Comparison of ENCODE assay signal across 2 cellular contexts in genomic region chr11:62710001-62710345, GRCh38.
TF ChIP-seq lines count a peak whose summit lies in the region.

No MANE protein-coding gene starts in this region.

TF ChIP-seq in liver, 16 proteins besides CTCF, POLR2A, EP300 and RAD21:
- no peak for TF ChIP-seq HNF4G (IDR thresholded peaks at IDR 0.05)
- TF ChIP-seq NR2F2 (IDR thresholded peaks at IDR 0.05): no peak
- TF ChIP-seq EGR1 (IDR thresholded peaks at IDR 0.05; ENCODE audit: low read depth in 2 of 2): no peak
- TF ChIP-seq FOXA1 (IDR thresholded peaks at IDR 0.05): no peak
- no peak for TF ChIP-seq GABPA (IDR thresholded peaks at IDR 0.05 in 1 of 2, conservative IDR thresholded peaks at IDR 0.05 in 1 of 2)
- TF ChIP-seq, protein P1, sequence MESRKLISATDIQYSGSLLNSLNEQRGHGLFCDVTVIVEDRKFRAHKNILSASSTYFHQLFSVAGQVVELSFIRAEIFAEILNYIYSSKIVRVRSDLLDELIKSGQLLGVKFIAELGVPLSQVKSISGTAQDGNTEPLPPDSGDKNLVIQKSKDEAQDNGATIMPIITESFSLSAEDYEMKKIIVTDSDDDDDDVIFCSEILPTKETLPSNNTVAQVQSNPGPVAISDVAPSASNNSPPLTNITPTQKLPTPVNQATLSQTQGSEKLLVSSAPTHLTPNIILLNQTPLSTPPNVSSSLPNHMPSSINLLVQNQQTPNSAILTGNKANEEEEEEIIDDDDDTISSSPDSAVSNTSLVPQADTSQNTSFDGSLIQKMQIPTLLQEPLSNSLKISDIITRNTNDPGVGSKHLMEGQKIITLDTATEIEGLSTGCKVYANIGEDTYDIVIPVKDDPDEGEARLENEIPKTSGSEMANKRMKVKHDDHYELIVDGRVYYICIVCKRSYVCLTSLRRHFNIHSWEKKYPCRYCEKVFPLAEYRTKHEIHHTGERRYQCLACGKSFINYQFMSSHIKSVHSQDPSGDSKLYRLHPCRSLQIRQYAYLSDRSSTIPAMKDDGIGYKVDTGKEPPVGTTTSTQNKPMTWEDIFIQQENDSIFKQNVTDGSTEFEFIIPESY (IDR thresholded peaks at IDR 0.05): no peak
- TF ChIP-seq TAF1 (conservative IDR thresholded peaks at IDR 0.05): no peak
- no peak for TF ChIP-seq YY1 (IDR thresholded peaks at IDR 0.05)
- TF ChIP-seq SP1 (IDR thresholded peaks at IDR 0.05): no peak
- TF ChIP-seq REST (IDR thresholded peaks at IDR 0.05): no peak
- no peak for TF ChIP-seq HNF4A (conservative IDR thresholded peaks at IDR 0.05)
- TF ChIP-seq FOXA2 (IDR thresholded peaks at IDR 0.05): no peak
- no peak for TF ChIP-seq RXRA (IDR thresholded peaks at IDR 0.05)

TF ChIP-seq in HepG2, 621 proteins besides CTCF, POLR2A, EP300 and RAD21:
- TF ChIP-seq, protein P2, sequence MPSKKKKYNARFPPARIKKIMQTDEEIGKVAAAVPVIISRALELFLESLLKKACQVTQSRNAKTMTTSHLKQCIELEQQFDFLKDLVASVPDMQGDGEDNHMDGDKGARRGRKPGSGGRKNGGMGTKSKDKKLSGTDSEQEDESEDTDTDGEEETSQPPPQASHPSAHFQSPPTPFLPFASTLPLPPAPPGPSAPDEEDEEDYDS (CRISPR knock-in tag; IDR thresholded peaks at IDR 0.05): no peak
- no peak for TF ChIP-seq FOXK1 (CRISPR knock-in tag; IDR thresholded peaks at IDR 0.05; ENCODE audit: borderline replicate concordance, low read depth)
- TF ChIP-seq ZNF44 (CRISPR knock-in tag; IDR thresholded peaks at IDR 0.05): no peak
- no peak for TF ChIP-seq IKZF1 (IDR thresholded peaks at IDR 0.05)
- no peak for TF ChIP-seq POLR2AphosphoS5 (IDR thresholded peaks at IDR 0.05; ENCODE audit: low read depth, low read length)
- TF ChIP-seq ZKSCAN1 (IDR thresholded peaks at IDR 0.05; ENCODE audit: low read length): no peak
- no peak for TF ChIP-seq IRX3 (CRISPR knock-in tag; IDR thresholded peaks at IDR 0.05; ENCODE audit: borderline replicate concordance, low read depth)
- no peak for TF ChIP-seq IRF9 (CRISPR knock-in tag; IDR thresholded peaks at IDR 0.05; ENCODE audit: borderline replicate concordance)
- no peak for TF ChIP-seq SCMH1 (CRISPR knock-in tag; IDR thresholded peaks at IDR 0.05; ENCODE audit: borderline replicate concordance)
- no peak for TF ChIP-seq HNF4G (IDR thresholded peaks at IDR 0.05; ENCODE audit: borderline replicate concordance, low read depth, low read length)
- no peak for TF ChIP-seq HNF4G (CRISPR knock-in tag; IDR thresholded peaks at IDR 0.05; ENCODE audit: borderline replicate concordance, low read depth)
- TF ChIP-seq SMARCE1 (IDR thresholded peaks at IDR 0.05; ENCODE audit: borderline replicate concordance): no peak
- no peak for TF ChIP-seq ZFP36L2 (CRISPR knock-in tag; IDR thresholded peaks at IDR 0.05)
- no peak for TF ChIP-seq PCBP2 (optimal IDR thresholded peaks at IDR 0.05; ENCODE audit: low read depth, low read length, poor library complexity, severe bottlenecking)
- TF ChIP-seq RAD51 (IDR thresholded peaks at IDR 0.05; ENCODE audit: borderline replicate concordance): no peak
- no peak for TF ChIP-seq MAFK (conservative IDR thresholded peaks at IDR 0.05 in 1 of 2, IDR thresholded peaks at IDR 0.05 in 1 of 2; ENCODE audit: low read length in 2 of 2)
- TF ChIP-seq ZNF431 (CRISPR knock-in tag; IDR thresholded peaks at IDR 0.05; ENCODE audit: borderline replicate concordance, low read depth): no peak
- no peak for TF ChIP-seq ZFP36L1 (CRISPR knock-in tag; IDR thresholded peaks at IDR 0.05)
TF ChIP-seq in HepG2: peak in this region for 0.
